8 cellular contexts compared by ENCODE assay signal in the genomic region with DNA sequence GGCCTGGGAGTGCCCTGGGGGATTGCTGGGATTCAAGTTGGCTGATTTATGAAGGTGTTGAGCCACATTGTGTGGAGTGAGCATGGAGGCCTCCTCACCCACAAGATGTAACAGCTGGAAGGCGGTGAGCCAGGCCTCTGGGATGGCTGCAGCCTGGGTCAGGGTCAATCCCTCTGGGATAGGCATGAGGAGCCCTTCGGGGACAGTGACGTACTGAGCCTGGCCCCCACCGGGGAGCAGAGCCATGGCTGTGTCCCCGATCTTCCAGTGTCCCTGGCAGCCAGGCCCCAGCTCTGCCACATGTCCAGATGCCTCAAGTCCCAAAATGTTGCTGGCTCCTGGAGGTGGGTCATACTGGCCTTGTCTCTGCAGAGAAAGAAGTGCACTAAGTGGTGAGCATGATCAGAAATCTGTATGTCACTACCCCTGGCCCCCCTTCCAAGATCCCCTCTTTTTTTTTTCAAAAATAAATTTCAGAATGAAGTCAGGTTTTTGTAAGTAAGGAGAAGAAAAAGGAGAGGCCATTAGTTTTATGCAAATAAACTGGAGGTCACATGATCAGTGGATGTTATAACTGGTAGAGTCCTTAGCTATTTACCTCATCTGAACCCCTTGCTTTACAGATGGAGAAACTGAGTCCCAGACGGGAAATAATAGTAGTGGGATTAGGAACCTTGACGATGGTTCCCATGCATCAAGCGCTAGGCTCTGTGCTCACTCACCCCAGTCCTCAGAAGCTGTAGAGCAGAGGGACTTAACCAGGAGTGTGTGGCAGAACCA. TPM values are rescaled to one million over a fixed set of nuclear protein-coding genes. Genes with fewer than 3 reads are reported as not detected.
A peak's percentile ranks its signal among the peaks of the same experiment; 100 is the strongest.
DNase-seq lines count a peak whose midpoint lies in the region; ATAC-seq and TF ChIP-seq lines count a peak whose summit lies in the region.

No MANE protein-coding gene starts in this region.

- no peaks in the 10 kb centered on the region for H3K36me3 ChIP-seq in KMS-11 (ENCODE audit: insufficient read depth)

- no peaks in the 10 kb centered on the region for H4K20me1 ChIP-seq in KMS-11 (ENCODE audit: insufficient read depth)

- H3K27me3 ChIP-seq in KMS-11 (ENCODE audit: insufficient read depth, low read depth) = no peaks in the 10 kb centered on the region

- peak overlapping the region; percentile 92 for H3K27ac ChIP-seq in KMS-11
- H3K27ac ChIP-seq in cingulate gyrus (ENCODE audit: low read depth, low read length) = peak overlapping the region; percentile 8

- H3K4me1 ChIP-seq in KMS-11 (ENCODE audit: low read depth, poor library complexity, severe bottlenecking) = peaks cover 12% of the 10 kb centered on the region

- no peak for TF ChIP-seq CTCF in AG10803 (conservative IDR thresholded peaks at IDR 0.05; ENCODE audit: low read length)
- TF ChIP-seq CTCF in KMS-11 (conservative IDR thresholded peaks at IDR 0.05; ENCODE audit: low read depth, low read length) = no peak

- peak overlapping the region; percentile 97 for H2AFZ ChIP-seq in KMS-11 (ENCODE audit: low read depth)

- peak overlapping the region; percentile 91 for H3K4me2 ChIP-seq in KMS-11

- H3K4me3 ChIP-seq in AG10803 (ENCODE audit: low read length) = peak overlapping the region; percentile 79
- H3K4me3 ChIP-seq in KMS-11 (IDR thresholded peaks at IDR 0.05; ENCODE audit: insufficient read depth, low read depth, low read length) = no peak overlapping the region

- H3K9ac ChIP-seq in KMS-11 = peak overlapping the region; percentile 80

- no peak for DNase-seq in AG10803 (ENCODE audit: low read depth)
- DNase-seq in myocyte (ENCODE audit: low read depth) = peak; percentile 34
- no peak for DNase-seq in activated CD4-positive, CD25-positive, alpha-beta regulatory T cell treated with anti-CD3 and anti-CD28 coated beads, Interleukin-2, amount 50 U/mL, for 72 hours
- no peak for DNase-seq in AG08396 (ENCODE audit: low spot score)

- no peaks in the 10 kb centered on the region for H3K79me2 ChIP-seq in KMS-11 (ENCODE audit: insufficient read depth, low read depth)

- ATAC-seq in GM21723 (IDR thresholded peaks at IDR 0.05; ENCODE audit: unreplicated experiment) (no peak), HG02588 (IDR thresholded peaks at IDR 0.05; ENCODE audit: unreplicated experiment) (no peak)

RNA-seq across cellular contexts. Expression of a gene that starts 1.7 kb away (rescaled TPM):
- total RNA-seq in myocyte = 61.8 and 66.8 TPM in 2 replicates
- polyA plus RNA-seq in myocyte (2012) = 84.4 TPM

RNA-seq across cellular contexts. Expression of a gene that starts 6.9 kb away (rescaled TPM):
- 89.0 and 92.9 TPM in 2 replicates for total RNA-seq in myocyte
- polyA plus RNA-seq in myocyte (2012) = 114 TPM

RNA-seq across cellular contexts. Expression of a gene that starts 33.4 kb away (rescaled TPM):
- total RNA-seq in myocyte = 2.0 and 2.4 TPM in 2 replicates
- polyA plus RNA-seq in myocyte (2012) = 6.0 TPM

RNA-seq across cellular contexts. Expression of a gene that starts 35.8 kb away (rescaled TPM):
- 11.3 and 11.9 TPM in 2 replicates for total RNA-seq in myocyte
- 4.6 TPM for polyA plus RNA-seq in myocyte (2012)

RNA-seq across cellular contexts. Expression of a gene that starts 40.2 kb away (rescaled TPM):
- total RNA-seq in myocyte = 1.1 and 2.1 TPM in 2 replicates
- 1.2 TPM for polyA plus RNA-seq in myocyte (2012)
